Comparison of ENCODE assay signal across 8 cellular contexts in genomic region chr22:44329179-44329796, GRCh38. TPM values are rescaled to one million over a fixed set of nuclear protein-coding genes. Genes with fewer than 3 reads are reported as not detected.
A peak's percentile ranks its signal among the peaks of the same experiment; 100 is the strongest.
DNase-seq lines count a peak whose midpoint lies in the region; ATAC-seq and TF ChIP-seq lines count a peak whose summit lies in the region.

No MANE protein-coding gene starts in this region.

- POLR2A ChIA-PET in activated B cell treated with CpG ODN at 0.5 μM for 24 hours (lab: Charles Lee), result no interaction called here

- H3K4me3 Mint-ChIP-seq in activated B cell treated with CpG ODN at 0.5 μM for 24 hours, result no peak overlapping the region

- CTCF ChIA-PET in activated B cell treated with CpG ODN at 0.5 μM for 24 hours (lab: Charles Lee), result no interaction called here

- H3K27me3 Mint-ChIP-seq in activated B cell treated with CpG ODN at 0.5 μM for 24 hours, result peaks cover 51% of the 10 kb centered on the region

- no peaks in the 10 kb centered on the region for H3K36me3 Mint-ChIP-seq in activated B cell treated with CpG ODN at 0.5 μM for 24 hours (ENCODE audit: low read depth)

- H3K9me3 Mint-ChIP-seq in activated B cell treated with CpG ODN at 0.5 μM for 24 hours, result no peaks in the 10 kb centered on the region

- TF ChIP-seq CTCF in activated B cell treated with CpG ODN at 0.5 μM for 24 hours (IDR thresholded peaks at IDR 0.05), result no peak

- H3K27ac Mint-ChIP-seq in activated B cell treated with CpG ODN at 0.5 μM for 24 hours, result no peak overlapping the region

- ATAC-seq in HG02973 (IDR thresholded peaks at IDR 0.05; ENCODE audit: unreplicated experiment) (peak; percentile 68), activated B cell treated with CpG ODN at 0.5 μM for 24 hours (ENCODE audit: low read depth) (peak; percentile 66)

- H3K4me1 Mint-ChIP-seq in activated B cell treated with CpG ODN at 0.5 μM for 24 hours, result peaks cover 28% of the 10 kb centered on the region

- intact Hi-C loops in activated B cell treated with CpG ODN at 0.5 μM for 24 hours (cut with micrococcal nuclease) (loop anchor here (10.0 kb wide), 1 partner anchor 144 kb away; the partner anchor contains the start of gene PARVG), posterior cingulate gyrus (cut with DNase I) (no loop called here)

- DNase-seq in activated CD8-positive, alpha-beta memory T cell treated with anti-CD3 and anti-CD28 coated beads for 48 hours (ENCODE audit: low read depth in 2 of 3, low spot score in 2 of 3), result peak in 2 of 3 experiments; percentile 11 to 34
- DNase-seq in activated CD8-positive, alpha-beta memory T cell treated with anti-CD3 and anti-CD28 coated beads for 24 hours, result no peak
- DNase-seq in activated B cell treated with CpG ODN at 0.5 μM for 24 hours (no peak), ureter (ENCODE audit: low spot score) (no peak), NCI-H82 treated with DMSO at 0.1 percent for 48 hours (lab: John Stamatoyannopoulos, UW; ENCODE audit: unreplicated experiment) (no peak), posterior cingulate gyrus (no peak)
- DNase-seq in stimulated activated CD8-positive, alpha-beta memory T cell treated with anti-CD3 and anti-CD28 coated beads, Interleukin-7, amount 100 ng/mL, for 48 hours (ENCODE audit: extremely low read depth in 1 of 2, low read depth in 1 of 2), result peak; percentile 27 to 32

RNA-seq across cellular contexts. Expression of gene SHISAL1, which starts 16.5 kb away (rescaled TPM):
- total RNA-seq in activated B cell treated with CpG ODN at 0.5 μM for 24 hours (not detected in 2 replicates), ureter (4.0 TPM)

Comparison
In these comparisons a context has a peak if more than half of its experiments do, and no peak if none do; other contexts are left out.
1. DNase-seq: peak in activated CD8-positive, alpha-beta memory T cell treated with anti-CD3 and anti-CD28 coated beads for 48 hours (2 of 3) and stimulated activated CD8-positive, alpha-beta memory T cell treated with anti-CD3 and anti-CD28 coated beads, Interleukin-7, amount 100 ng/mL, for 48 hours (2 of 2); none in activated CD8-positive, alpha-beta memory T cell treated with anti-CD3 and anti-CD28 coated beads for 24 hours (single experiment), activated B cell treated with CpG ODN at 0.5 μM for 24 hours (single experiment), ureter (single experiment), NCI-H82 treated with DMSO at 0.1 percent for 48 hours (single experiment) and posterior cingulate gyrus (0 of 10).